In genomic region chr17:63445571-63446217, GRCh38 we compare ENCODE assay signal across 8 cellular contexts. TPM values are rescaled to one million over a fixed set of nuclear protein-coding genes. Genes with fewer than 3 reads are reported as not detected.
DNase-seq lines count a peak whose midpoint lies in the region; ATAC-seq lines count a peak whose summit lies in the region.

No MANE protein-coding gene starts in this region.

- DNase-seq in CD1c-positive myeloid dendritic cell (ENCODE audit: extremely low spot score) (peak; percentile 54), RPMI8226 (peak; percentile 83), hepatic stellate cell (ENCODE audit: low spot score) (peak; percentile 72), GF-D8 (lab: John Stamatoyannopoulos, UW) (no peak)
- peak; percentile 61 for DNase-seq in activated naive CD8-positive, alpha-beta T cell treated with anti-CD3 and anti-CD28 coated beads for 36 hours

- no peak overlapping the region for H3K27ac Mint-ChIP-seq in activated naive CD8-positive, alpha-beta T cell treated with anti-CD3 and anti-CD28 coated beads for 36 hours

- H3K4me3 ChIP-seq in skeletal muscle satellite cell (ENCODE audit: low read length), result peak overlapping the region; percentile 72

- no peaks in the 10 kb centered on the region for H3K9me3 ChIP-seq in skeletal muscle satellite cell (replicated peaks; ENCODE audit: low read length)

- no peaks in the 10 kb centered on the region for H3K9me3 Mint-ChIP-seq in activated naive CD8-positive, alpha-beta T cell treated with anti-CD3 and anti-CD28 coated beads for 36 hours

- peaks cover 20% of the 10 kb centered on the region for H3K4me1 Mint-ChIP-seq in activated naive CD8-positive, alpha-beta T cell treated with anti-CD3 and anti-CD28 coated beads for 36 hours

- H3K4me3 Mint-ChIP-seq in activated naive CD8-positive, alpha-beta T cell treated with anti-CD3 and anti-CD28 coated beads for 36 hours, result peak overlapping the region; percentile 55

- H3K36me3 Mint-ChIP-seq in activated naive CD8-positive, alpha-beta T cell treated with anti-CD3 and anti-CD28 coated beads for 36 hours, result peaks cover 2% of the 10 kb centered on the region

- peak overlapping the region; percentile 97 for H3K4me2 ChIP-seq in skeletal muscle satellite cell (ENCODE audit: low read length)

- H3K9ac ChIP-seq in skeletal muscle satellite cell (ENCODE audit: low read depth, low read length), result peak overlapping the region; percentile 56

- peaks cover 7% of the 10 kb centered on the region for H3K27me3 ChIP-seq in skeletal muscle satellite cell (ENCODE audit: control insufficient read depth, insufficient read depth, low read length)

- peak; percentile 54 for ATAC-seq in GM19372 (IDR thresholded peaks at IDR 0.05; ENCODE audit: low read depth, unreplicated experiment)
- ATAC-seq in HG03432 (IDR thresholded peaks at IDR 0.05; ENCODE audit: unreplicated experiment), result peak; percentile 66

- peaks cover 9% of the 10 kb centered on the region for H3K27me3 Mint-ChIP-seq in activated naive CD8-positive, alpha-beta T cell treated with anti-CD3 and anti-CD28 coated beads for 36 hours

- H3K4me1 ChIP-seq in skeletal muscle satellite cell (ENCODE audit: control insufficient read depth, insufficient read depth, low read length), result peaks cover 23% of the 10 kb centered on the region

- no peaks in the 10 kb centered on the region for H3K36me3 ChIP-seq in skeletal muscle satellite cell (ENCODE audit: insufficient read depth, low read length)

RNA-seq across cellular contexts. Expression of gene CYB561, which starts 0.4 kb away (rescaled TPM):
- total RNA-seq in activated naive CD8-positive, alpha-beta T cell treated with anti-CD3 and anti-CD28 coated beads for 36 hours, result 1 to 10 TPM; 1.1 to 2.2 TPM
- total RNA-seq in skeletal muscle satellite cell (2012; rRNA removed), result 38.4 and 40.8 TPM in 2 replicates

RNA-seq across cellular contexts. Expression of gene ACE, which starts 31.2 kb away (rescaled TPM):
- total RNA-seq in activated naive CD8-positive, alpha-beta T cell treated with anti-CD3 and anti-CD28 coated beads for 36 hours, result not detected
- total RNA-seq in skeletal muscle satellite cell (2012; rRNA removed), result 17.7 and 19.9 TPM in 2 replicates
